Comparison of ENCODE assay signal across 22 cellular contexts in the genomic region with DNA sequence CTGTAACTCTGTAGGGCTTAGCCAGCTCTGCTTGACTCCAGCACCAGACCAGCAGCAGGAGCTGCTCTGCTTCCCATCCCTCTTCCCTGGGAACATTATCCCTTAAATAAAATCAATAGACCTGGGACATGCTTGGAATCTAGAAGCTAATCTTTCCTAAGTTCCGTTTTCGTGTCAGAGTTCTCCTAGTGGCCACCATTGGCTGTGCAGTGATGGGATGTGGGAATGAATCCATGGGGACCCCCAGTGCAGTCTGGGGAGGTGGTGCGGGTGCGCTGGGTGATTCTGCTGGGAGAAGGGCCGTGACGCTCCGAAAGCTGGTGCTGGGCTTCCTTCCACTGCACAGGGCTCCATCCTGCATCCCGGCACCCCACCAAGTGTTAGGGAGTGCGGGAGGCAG.
"Had no signal": no experiment of that assay in that cellular context is flagged by ENCODE, and none has a peak within 500 bp of the region (broad histone marks: within the 10 kb centered on the region; RNA-seq: fewer than 3 reads in every experiment).

No MANE protein-coding gene starts in this region.

- H3K27me3 ChIP-seq: colonic mucosa, right lobe of liver had no signal

- H3K9me3 ChIP-seq: body of pancreas, colonic mucosa, left lung, psoas muscle, right lobe of liver, suprapubic skin had no signal

- H3K36me3 Mint-ChIP-seq: activated naive CD8-positive, alpha-beta T cell treated with anti-CD3 and anti-CD28 coated beads, Interleukin-2, amount 10 ng/mL, durations not matched to agents 7 days and 5 days had no signal

- H3K9me3 Mint-ChIP-seq: activated CD4-positive, alpha-beta T cell treated with anti-CD3 and anti-CD28 coated beads, Interleukin-2, amount 10 ng/mL, durations not matched to agents 24 days and 14 days; activated CD8-positive, alpha-beta T cell treated with anti-CD3 and anti-CD28 coated beads for 36 hours; activated naive CD8-positive, alpha-beta T cell treated with anti-CD3 and anti-CD28 coated beads, Interleukin-2, amount 10 ng/mL, durations not matched to agents 7 days and 5 days; activated T-helper 17 cell treated with anti-CD3 and anti-CD28 coated beads, Interleukin-2, amount 50 U/mL, for 72 hours; T-helper 2 cell treated with Interferon-gamma antibody and Interleukin-4, amounts not matched to agents 5 μg/mL and 100 μg/mL, for 36 hours had no signal

- H3K4me3 Mint-ChIP-seq: activated CD4-positive, alpha-beta T cell treated with anti-CD3 and anti-CD28 coated beads, Interleukin-2, amount 10 ng/mL, durations not matched to agents 24 days and 14 days; activated CD8-positive, alpha-beta T cell treated with anti-CD3 and anti-CD28 coated beads for 36 hours; activated naive CD8-positive, alpha-beta T cell treated with anti-CD3 and anti-CD28 coated beads, Interleukin-2, amount 10 ng/mL, durations not matched to agents 7 days and 5 days; activated T-helper 17 cell treated with anti-CD3 and anti-CD28 coated beads, Interleukin-2, amount 50 U/mL, for 72 hours; stimulated activated naive CD8-positive, alpha-beta T cell treated with anti-CD3 and anti-CD28 coated beads, Interleukin-15, amount 100 ng/mL, for 72 hours; T-helper 2 cell treated with Interferon-gamma antibody and Interleukin-4, amounts not matched to agents 5 μg/mL and 100 μg/mL, for 36 hours had no signal

- H3K4me1 Mint-ChIP-seq: activated CD4-positive, alpha-beta T cell treated with anti-CD3 and anti-CD28 coated beads, Interleukin-2, amount 10 ng/mL, durations not matched to agents 24 days and 14 days; activated naive CD8-positive, alpha-beta T cell treated with anti-CD3 and anti-CD28 coated beads, Interleukin-2, amount 10 ng/mL, durations not matched to agents 7 days and 5 days; activated T-helper 17 cell treated with anti-CD3 and anti-CD28 coated beads, Interleukin-2, amount 50 U/mL, for 72 hours; stimulated activated naive CD8-positive, alpha-beta T cell treated with anti-CD3 and anti-CD28 coated beads, Interleukin-15, amount 100 ng/mL, for 72 hours had no signal

- H3K27ac ChIP-seq: body of pancreas, colonic mucosa, left lung, psoas muscle, right lobe of liver, suprapubic skin had no signal

- H3K4me1 ChIP-seq: body of pancreas, colonic mucosa, left lung, right lobe of liver, suprapubic skin had no signal

- H3K27ac Mint-ChIP-seq: activated CD4-positive, alpha-beta T cell treated with anti-CD3 and anti-CD28 coated beads, Interleukin-2, amount 10 ng/mL, durations not matched to agents 24 days and 14 days; activated CD8-positive, alpha-beta T cell treated with anti-CD3 and anti-CD28 coated beads for 36 hours; activated naive CD8-positive, alpha-beta T cell treated with anti-CD3 and anti-CD28 coated beads, Interleukin-2, amount 10 ng/mL, durations not matched to agents 7 days and 5 days; activated T-helper 17 cell treated with anti-CD3 and anti-CD28 coated beads, Interleukin-2, amount 50 U/mL, for 72 hours; T-helper 2 cell treated with Interferon-gamma antibody and Interleukin-4, amounts not matched to agents 5 μg/mL and 100 μg/mL, for 36 hours had no signal

- H3K36me3 ChIP-seq: colonic mucosa, left lung, right lobe of liver, suprapubic skin had no signal

- ATAC-seq: activated CD8-positive, alpha-beta T cell treated with anti-CD3 and anti-CD28 coated beads for 36 hours; activated T-helper 17 cell treated with anti-CD3 and anti-CD28 coated beads, Interleukin-2, amount 50 U/mL, for 72 hours; body of pancreas; left lung; psoas muscle; right lobe of liver; stimulated activated naive CD8-positive, alpha-beta T cell treated with anti-CD3 and anti-CD28 coated beads, Interleukin-15, amount 100 ng/mL, for 72 hours had no signal

- H3K4me3 ChIP-seq: body of pancreas, colonic mucosa, left lung, psoas muscle, right lobe of liver, suprapubic skin had no signal

- DNase-seq: activated CD4-positive, alpha-beta T cell treated with anti-CD3 and anti-CD28 coated beads, Interleukin-2, amount 10 ng/mL, durations not matched to agents 24 days and 14 days; activated CD4-positive, CD25-positive, alpha-beta regulatory T cell; activated CD8-positive, alpha-beta T cell treated with anti-CD3 and anti-CD28 coated beads for 36 hours; activated naive CD4-positive, alpha-beta T cell treated with Interleukin-2 at 50 U/mL for 16 hours; activated naive CD8-positive, alpha-beta T cell treated with anti-CD3 and anti-CD28 coated beads, Interleukin-2, amount 10 ng/mL, durations not matched to agents 7 days and 5 days; activated T-cell treated with anti-CD3 and anti-CD28 coated beads, Interleukin-2, amount 50 U/mL, for 1 hour; amygdala; body of pancreas; central memory CD4-positive, alpha-beta T cell; colonic mucosa; kidney; psoas muscle; right lobe of liver; small intestine; stimulated activated CD4-positive, alpha-beta T cell treated with anti-CD3 and anti-CD28 coated beads, Interleukin-15, amount 100 ng/mL, for 24 hours; stimulated activated CD4-positive, alpha-beta T cell treated with anti-CD3 and anti-CD28 coated beads, Interleukin-2, amount 100 ng/mL, for 48 hours; stimulated activated naive CD8-positive, alpha-beta T cell treated with anti-CD3 and anti-CD28 coated beads, Interleukin-15, amount 100 ng/mL, for 72 hours; trophoblast cell had no signal
